Comparison of ENCODE assay signal across 22 cellular contexts in the genomic region with DNA sequence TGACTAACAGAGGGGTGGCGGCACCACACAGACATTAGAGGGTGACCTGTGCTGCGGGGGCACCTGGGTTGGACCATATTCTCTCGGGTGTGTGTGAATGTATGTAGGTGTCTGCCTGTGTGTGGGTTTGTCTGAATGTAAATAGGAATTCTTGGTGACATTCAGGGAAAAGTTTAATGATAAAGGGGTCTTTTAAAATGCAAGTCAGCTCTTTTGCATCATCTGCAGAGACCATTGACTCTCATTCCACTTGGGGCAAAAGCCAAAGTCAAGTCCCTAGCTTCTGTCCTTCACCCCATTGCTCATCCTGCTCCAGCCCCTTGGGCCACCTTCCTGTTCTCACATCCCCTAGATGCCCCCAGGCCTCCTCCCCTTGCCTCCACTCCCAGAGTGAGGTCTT. TPM values are rescaled to one million over a fixed set of nuclear protein-coding genes. Genes with fewer than 3 reads are reported as not detected.
A peak's percentile ranks its signal among the peaks of the same experiment; 100 is the strongest.
DNase-seq lines count a peak whose midpoint lies in the region; ATAC-seq, FAIRE-seq and TF ChIP-seq lines count a peak whose summit lies in the region.
"Had no signal": no experiment of that assay in that cellular context is flagged by ENCODE, and none has a peak within 500 bp of the region (broad histone marks: within the 10 kb centered on the region; RNA-seq: fewer than 3 reads in every experiment).

No MANE protein-coding gene starts in this region.

- no peaks in the 10 kb centered on the region for H3K27me3 ChIP-seq in GM23338 (ENCODE audit: insufficient read depth)
- no peaks in the 10 kb centered on the region for H3K27me3 ChIP-seq in HepG2 (ENCODE audit: control insufficient read depth in 1 of 2, insufficient read depth in 2 of 2, low read length in 2 of 2)
- H3K27me3 ChIP-seq in hepatocyte, result no peaks in the 10 kb centered on the region
- no peaks in the 10 kb centered on the region for H3K27me3 ChIP-seq in left lung
- H3K27me3 ChIP-seq: neutrophil, upper lobe of left lung had no signal

- H3K36me3 ChIP-seq in GM23338 (ENCODE audit: insufficient read depth) (no peaks in the 10 kb centered on the region), HepG2 (replicated peaks in 1 of 2; ENCODE audit: control insufficient read depth in 1 of 2, insufficient read depth in 2 of 2, low read length in 2 of 2) (peaks cover 0 to 7% of the 10 kb centered on the region in 2 experiments; a peak in 1 of 5 replicates), hepatocyte (replicated peaks; ENCODE audit: insufficient read depth, low read depth) (no peaks in the 10 kb centered on the region), left lung (no peaks in the 10 kb centered on the region)
- H3K36me3 ChIP-seq: neutrophil, upper lobe of left lung had no signal

- no peak overlapping the region for H3K4me3 Mint-ChIP-seq in CD14-positive monocyte
- no peak overlapping the region for H3K4me3 Mint-ChIP-seq in GM23338
- no peak overlapping the region for H3K4me3 Mint-ChIP-seq in activated naive CD8-positive, alpha-beta T cell

- no peaks in the 10 kb centered on the region for H3K9me3 Mint-ChIP-seq in CD14-positive monocyte
- no peaks in the 10 kb centered on the region for H3K9me3 Mint-ChIP-seq in GM23338
- no peaks in the 10 kb centered on the region for H3K9me3 Mint-ChIP-seq in activated naive CD8-positive, alpha-beta T cell (ENCODE audit: low read depth)

- H3K4me3 ChIP-seq in GM23338 (no peak overlapping the region), HepG2 (replicated peaks in 1 of 3; ENCODE audit: insufficient read depth in 1 of 3, low read depth in 2 of 3, low read length in 3 of 3) (no peak overlapping the region), hepatocyte (no peak overlapping the region), left lung (no peak overlapping the region)
- H3K4me3 ChIP-seq: mucosa of descending colon, SK-N-MC, skin epidermis, upper lobe of left lung had no signal

- intact Hi-C loops in CD14-positive monocyte (cut with micrococcal nuclease) (no loop called here), HepG2 (cut with micrococcal nuclease; ENCODE audit: unreplicated experiment) (no loop called here), left lung (cut with DNase I) (loop anchor here in 1 of 2 donors (10.0 kb wide), 1 partner anchor 45 kb away; no protein-coding TSS in a partner anchor)

- FAIRE-seq in HepG2 (lab: Jason Lieb, UNC), result no peak
- FAIRE-seq: RCC 7860 had no signal

- in situ Hi-C loops in HepG2 (cut with HindIII; ENCODE audit: extremely low pct_ligation_motif_present, low pct_unique_long_range_greater_than_20kb), result loop anchor here (25.0 kb wide), 1 partner anchor 407 kb away; a partner anchor contains a TSS

- H3K9me2 ChIP-seq in GM23338 (ENCODE audit: insufficient read depth), result no peaks in the 10 kb centered on the region
- H3K9me2 ChIP-seq in hepatocyte (replicated peaks; ENCODE audit: insufficient read depth), result no peaks in the 10 kb centered on the region

- no peaks in the 10 kb centered on the region for H3K9me3 ChIP-seq in HepG2 (ENCODE audit: low read length)
- H3K9me3 ChIP-seq in hepatocyte (ENCODE audit: low read depth), result no peaks in the 10 kb centered on the region
- no peaks in the 10 kb centered on the region for H3K9me3 ChIP-seq in left lung
- H3K9me3 ChIP-seq: mucosa of descending colon, neutrophil, upper lobe of left lung had no signal

- H4K20me1 ChIP-seq in GM23338 (replicated peaks; ENCODE audit: insufficient read depth), result no peaks in the 10 kb centered on the region; the same call in 1 of the 2 replicates
- no peaks in the 10 kb centered on the region; the same call in 1 of the 2 replicates for H4K20me1 ChIP-seq in HepG2 (ENCODE audit: insufficient read depth, low read length)
- H4K20me1 ChIP-seq in hepatocyte (ENCODE audit: insufficient read depth, poor library complexity, severe bottlenecking), result peaks cover 22% of the 10 kb centered on the region

- H3K4me1 ChIP-seq in GM23338 (ENCODE audit: insufficient read depth) (peaks cover 56% of the 10 kb centered on the region), HepG2 (ENCODE audit: insufficient read depth, low read length) (no peaks in the 10 kb centered on the region), hepatocyte (ENCODE audit: insufficient read depth) (no peaks in the 10 kb centered on the region), left lung (peaks cover 0 to 26% of the 10 kb centered on the region in 2 donors)

- peaks cover 0 to 2% (median 0%) of the 10 kb centered on the region in 3 donors for H3K27me3 Mint-ChIP-seq in CD14-positive monocyte (ENCODE audit: low read depth in 3 of 3)
- H3K27me3 Mint-ChIP-seq in GM23338 (ENCODE audit: insufficient read depth, low read depth, poor library complexity), result peaks cover 6% of the 10 kb centered on the region
- no peaks in the 10 kb centered on the region for H3K27me3 Mint-ChIP-seq in activated naive CD8-positive, alpha-beta T cell

- peak overlapping the region; percentile 81; the same call in 1 of the 2 replicates for H3K27ac ChIP-seq in GM23338 (ENCODE audit: low read depth)
- no peak overlapping the region for H3K27ac ChIP-seq in HepG2 (ENCODE audit: extremely low read length, insufficient read depth, low read length)
- no peak overlapping the region for H3K27ac ChIP-seq in hepatocyte
- H3K27ac ChIP-seq in left lung, result no peak overlapping the region
- H3K27ac ChIP-seq: neutrophil, SK-N-MC, upper lobe of left lung had no signal

- BruUV-seq in HepG2 (replicated peaks; lab: Mats Ljungman, UMichigan), result no TSS peak

- no peak for TF ChIP-seq POLR2A in HepG2 (IDR thresholded peaks at IDR 0.05; ENCODE audit: insufficient read depth in 1 of 2, low read depth in 2 of 2, low read length in 2 of 2)

- DNase-seq in CD14-positive monocyte (ENCODE audit: low spot score) (no peak), GM23338 (ENCODE audit: low spot score) (no peak), HepG2 (ENCODE audit: low spot score) (no peak), hepatocyte (ENCODE audit: low spot score) (no peak), NCI-H526 treated with DMSO at 0.1 percent for 48 hours (lab: John Stamatoyannopoulos, UW) (no peak), left lung (no peak)
- DNase-seq: activated naive CD4-positive, alpha-beta T cell; AML-193; cortex of kidney; H7; head of caudate nucleus; mucosa of descending colon; NCI-H1930; NCI-H446; stimulated activated CD4-positive, alpha-beta T cell treated with anti-CD3 and anti-CD28 coated beads, Interleukin-2, amount 100 ng/mL, for 48 hours; T1000; upper lobe of left lung had no signal

- H3K27ac Mint-ChIP-seq in CD14-positive monocyte, result peak overlapping the region in 4 of 7 donors; percentile 59 to 86 (median 64)
- H3K27ac Mint-ChIP-seq in GM23338, result peak overlapping the region; percentile 56
- peak overlapping the region; percentile 25 for H3K27ac Mint-ChIP-seq in activated naive CD8-positive, alpha-beta T cell

- POLR2A ChIA-PET in HepG2 (lab: Yijun Ruan, JAX), result no interaction called here

- TF ChIP-seq EP300 in HepG2 (IDR thresholded peaks at IDR 0.05; ENCODE audit: low read depth in 2 of 2, low read length in 2 of 2) (no peak), HepG2 (CRISPR knock-in tag; IDR thresholded peaks at IDR 0.05; ENCODE audit: borderline replicate concordance) (no peak)

- TF ChIP-seq CTCF in CD14-positive monocyte (IDR thresholded peaks at IDR 0.05) (no peak), GM23338 (conservative IDR thresholded peaks at IDR 0.05; ENCODE audit: low read depth in 2 of 2) (no peak), HepG2 (CRISPR knock-in tag; IDR thresholded peaks at IDR 0.05) (no peak), hepatocyte (IDR thresholded peaks at IDR 0.05; ENCODE audit: poor library complexity) (no peak), left lung (IDR thresholded peaks at IDR 0.05) (no peak)

- CTCF ChIA-PET in HepG2 (lab: Yijun Ruan, JAX; ENCODE audit: low intra/inter-chr PET ratio, low total read pairs), result no interaction called here

- 0 out of 2 replicates have a peak, but pooled peaks cover 5% of the 10 kb centered on the region for H3F3A ChIP-seq in GM23338 (replicated peaks; ENCODE audit: low read depth)

- no peak for TF ChIP-seq RAD21 in HepG2 (CRISPR knock-in tag; IDR thresholded peaks at IDR 0.05)

- H3K4me2 ChIP-seq in GM23338 (peak overlapping the region; percentile 65), HepG2 (ENCODE audit: low read depth, low read length) (no peak overlapping the region), hepatocyte (no peak overlapping the region)

- H3K4me1 Mint-ChIP-seq in CD14-positive monocyte (peaks cover 63% of the 10 kb centered on the region), GM23338 (peaks cover 61% of the 10 kb centered on the region)
- peaks cover 66% of the 10 kb centered on the region for H3K4me1 Mint-ChIP-seq in activated naive CD8-positive, alpha-beta T cell (ENCODE audit: low read depth)

- H3K79me2 ChIP-seq in GM23338 (replicated peaks; ENCODE audit: insufficient read depth), result peaks cover 94% of the 10 kb centered on the region
- peaks cover 35% of the 10 kb centered on the region for H3K79me2 ChIP-seq in HepG2 (ENCODE audit: insufficient read depth, low read length)
- peaks cover 94% of the 10 kb centered on the region for H3K79me2 ChIP-seq in hepatocyte

- WGBS in HepG2 (ENCODE audit: low lambda C conversion rate), result 96% methylated on average over 3 of the region's 3 CpGs
- 96% methylated on average over 3 of the region's 3 CpGs for WGBS in hepatocyte (ENCODE audit: low lambda C conversion rate, missing lambda C conversion rate)

- no peak for ATAC-seq in GM23338
- no peak for ATAC-seq in HepG2
- ATAC-seq in left lung, result no peak
- ATAC-seq: mucosa of descending colon had no signal

- H2AFZ ChIP-seq in GM23338 (no peak overlapping the region), HepG2 (ENCODE audit: low read length) (no peak overlapping the region), hepatocyte (no peak overlapping the region)

- no peak overlapping the region for H3K9ac ChIP-seq in HepG2 (ENCODE audit: insufficient read depth, low read depth, low read length)

- H3K36me3 Mint-ChIP-seq in CD14-positive monocyte (peaks cover 15 to 16% of the 10 kb centered on the region in 2 donors), GM23338 (ENCODE audit: low read depth) (no peaks in the 10 kb centered on the region; the same call in 2 of the 3 replicates)
- H3K36me3 Mint-ChIP-seq in activated naive CD8-positive, alpha-beta T cell, result peaks cover 3% of the 10 kb centered on the region

RNA-seq across cellular contexts. Expression of a gene that starts 23.6 kb away (rescaled TPM):
- polyA plus RNA-seq in CD14-positive monocyte (1 to 10 TPM; 1.2 to 4.2 TPM), GM23338 (2016; fragmentation: Nextera tagmentation; extraction: Ambion mirVana) (7.8 and 8.5 TPM in 2 replicates), HepG2 (2011; rRNA removed) (15.0 and 16.6 TPM in 2 replicates), hepatocyte (16.2 and 23.8 TPM in 2 replicates)
- 35.6 and 53.2 TPM in 2 replicates for total RNA-seq in GM23338 (2014; rRNA removed; shearing (Covaris generic))
- total RNA-seq in HepG2 (2016; rRNA removed; fragmentation: Illumina TruSeq; extraction: Trizol) (8.0 and 10.1 TPM in 2 replicates), hepatocyte (19.9 and 32.6 TPM in 2 replicates), left lung (10 to 100 TPM; 35.0 to 47.5 TPM)
- 3.3 and 3.6 TPM in 2 replicates for total RNA-seq in HepG2 (2016; cell fraction: cytosol; rRNA removed; fragmentation: Illumina TruSeq; extraction: Trizol; ENCODE audit: low read depth)
- 8.0 and 9.5 TPM in 2 replicates for total RNA-seq in HepG2 (2016; cell fraction: insoluble cytoplasmic fraction; rRNA removed; fragmentation: Illumina TruSeq; extraction: Trizol)
- total RNA-seq in HepG2 (2016; cell fraction: membrane; rRNA removed; fragmentation: Illumina TruSeq; extraction: Trizol), result 5.3 and 6.0 TPM in 2 replicates
- total RNA-seq in HepG2 (2016; cell fraction: nucleus; rRNA removed; fragmentation: Illumina TruSeq; extraction: Trizol), result 13.1 and 20.3 TPM in 2 replicates
- 6.9 and 7.3 TPM in 2 replicates for polyA plus RNA-seq in HepG2 (2011; cell fraction: cytosol; rRNA removed)
- 65.2 and 85.5 TPM in 2 replicates for polyA plus RNA-seq in HepG2 (2011; cell fraction: nucleus; rRNA removed)
- 15.5 and 20.2 TPM in 2 replicates for polyA plus RNA-seq in HepG2 (2012)
- 0.62 and 0.76 TPM in 2 replicates for polyA plus RNA-seq in HepG2 (2016; cell fraction: cytosol; fragmentation: Illumina TruSeq; extraction: Trizol; ENCODE audit: low read depth)
- 7.7 and 8.1 TPM in 2 replicates for polyA plus RNA-seq in HepG2 (2016; cell fraction: insoluble cytoplasmic fraction; fragmentation: Illumina TruSeq; extraction: Trizol; ENCODE audit: low read depth)
- polyA plus RNA-seq in HepG2 (2016; cell fraction: membrane; fragmentation: Illumina TruSeq; extraction: Trizol; ENCODE audit: low read depth), result 2.2 and 2.3 TPM in 2 replicates
- polyA plus RNA-seq in HepG2 (2016; cell fraction: nucleus; fragmentation: Illumina TruSeq; extraction: Trizol; ENCODE audit: insufficient read depth, low read depth), result 38.3 and 43.6 TPM in 2 replicates
- 15.9 and 24.1 TPM in 2 replicates for polyA minus RNA-seq in HepG2 (2011; rRNA and poly(A)+ RNA removed; ENCODE audit: low replicate concordance)
- 5.5 and 6.0 TPM in 2 replicates for polyA minus RNA-seq in HepG2 (2011; cell fraction: cytosol; rRNA and poly(A)+ RNA removed)
- 28.0 and 32.8 TPM in 2 replicates for polyA minus RNA-seq in HepG2 (2011; cell fraction: nucleus; rRNA and poly(A)+ RNA removed)
